In the genomic region with DNA sequence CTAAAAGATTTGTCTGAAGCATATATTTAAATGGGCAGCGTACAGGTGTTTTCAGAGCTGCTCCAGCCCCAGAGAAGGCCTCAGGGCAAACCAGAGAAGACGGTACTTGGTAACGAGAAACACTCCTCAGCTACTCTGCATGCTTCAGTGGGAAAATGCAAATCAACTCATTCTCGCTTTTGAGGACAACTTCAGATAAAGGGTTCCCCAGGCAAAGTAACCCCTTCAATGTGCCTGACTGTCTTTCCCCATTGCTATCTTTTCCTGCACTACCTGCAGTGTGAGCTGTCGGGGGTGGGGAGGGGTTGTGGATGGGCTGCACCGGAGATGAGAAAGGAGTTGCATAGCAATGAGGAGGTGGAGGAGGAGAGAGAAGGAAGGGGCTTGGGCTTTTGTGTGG, we compare ENCODE assay signal across 1 cellular context.
TF ChIP-seq lines count a peak whose summit lies in the region.

No MANE protein-coding gene starts in this region.

TF ChIP-seq in GM23338, 12 proteins besides CTCF, POLR2A, EP300 and RAD21 (continued from another document):
- TF ChIP-seq ZNF462 (CRISPR knock-in tag; IDR thresholded peaks at IDR 0.05) (no peak), POLR2AphosphoS5 (IDR thresholded peaks at IDR 0.05; ENCODE audit: low read depth) (no peak), EZH2phosphoT487 (IDR thresholded peaks at IDR 0.05; ENCODE audit: unreplicated experiment) (no peak), EZH2 (IDR thresholded peaks at IDR 0.05; ENCODE audit: low read depth, unreplicated experiment) (no peak), ZNF331 (CRISPR knock-in tag; IDR thresholded peaks at IDR 0.05; ENCODE audit: low read depth) (no peak), NANOG (IDR thresholded peaks at IDR 0.05; ENCODE audit: borderline replicate concordance) (no peak), CREB1 (CRISPR knock-in tag; IDR thresholded peaks at IDR 0.05; ENCODE audit: low read depth) (no peak), STAT1 (IDR thresholded peaks at IDR 0.05; ENCODE audit: unreplicated experiment) (no peak), JUNB (IDR thresholded peaks at IDR 0.05; ENCODE audit: unreplicated experiment) (no peak)
- TF ChIP-seq, protein P1, sequence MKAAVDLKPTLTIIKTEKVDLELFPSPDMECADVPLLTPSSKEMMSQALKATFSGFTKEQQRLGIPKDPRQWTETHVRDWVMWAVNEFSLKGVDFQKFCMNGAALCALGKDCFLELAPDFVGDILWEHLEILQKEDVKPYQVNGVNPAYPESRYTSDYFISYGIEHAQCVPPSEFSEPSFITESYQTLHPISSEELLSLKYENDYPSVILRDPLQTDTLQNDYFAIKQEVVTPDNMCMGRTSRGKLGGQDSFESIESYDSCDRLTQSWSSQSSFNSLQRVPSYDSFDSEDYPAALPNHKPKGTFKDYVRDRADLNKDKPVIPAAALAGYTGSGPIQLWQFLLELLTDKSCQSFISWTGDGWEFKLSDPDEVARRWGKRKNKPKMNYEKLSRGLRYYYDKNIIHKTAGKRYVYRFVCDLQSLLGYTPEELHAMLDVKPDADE (IDR thresholded peaks at IDR 0.05): no peak
TF ChIP-seq in GM23338: peak in this region for 0.
